9 cellular contexts compared by ENCODE assay signal in genomic region chr2:224308267-224308911, GRCh38.
DNase-seq lines count a peak whose midpoint lies in the region; ATAC-seq and TF ChIP-seq lines count a peak whose summit lies in the region.
"Had no signal": no experiment of that assay in that cellular context is flagged by ENCODE, and none has a peak within 500 bp of the region (broad histone marks: within the 10 kb centered on the region; RNA-seq: fewer than 3 reads in every experiment).

No MANE protein-coding gene starts in this region.

- H3K9me3 ChIP-seq in esophagus muscularis mucosa = no peaks in the 10 kb centered on the region

- peak overlapping the region; percentile 29; the same call in 1 of the 2 replicates for H3K4me2 ChIP-seq in KMS-11

- H2AFZ ChIP-seq in KMS-11 (ENCODE audit: low read depth) = no peak overlapping the region

- intact Hi-C loops in esophagus muscularis mucosa (cut with DNase I) = no loop called here

- no peaks in the 10 kb centered on the region for H3K27me3 ChIP-seq in KMS-11 (ENCODE audit: insufficient read depth, low read depth)
- peaks cover 0 to 5% (median 0%) of the 10 kb centered on the region in 4 donors for H3K27me3 ChIP-seq in esophagus muscularis mucosa

- WGBS in esophagus muscularis mucosa = 51% methylated on average over 2 of the region's 2 CpGs

- H3K36me3 ChIP-seq in KMS-11 (ENCODE audit: insufficient read depth) (no peaks in the 10 kb centered on the region), esophagus muscularis mucosa (no peaks in the 10 kb centered on the region)

- H4K20me1 ChIP-seq in KMS-11 (ENCODE audit: insufficient read depth) = no peaks in the 10 kb centered on the region

- CTCF ChIA-PET in GM10248 (lab: Yijun Ruan, JAX) (interaction anchor here (0.8 to 1.2 kb wide), 2 partner anchors 10 to 694 kb away, joined by 3 to 4 read pairs; no protein-coding TSS in a partner anchor), HEK293T (lab: Yijun Ruan, JAX) (no interaction called here)

- DNase-seq in GM10248 (ENCODE audit: extremely low spot score) (peak; percentile 30), esophagus muscularis mucosa (ENCODE audit: extremely low spot score) (no peak), HuH-7 (ENCODE audit: low spot score) (no peak), HEK293T (ENCODE audit: extremely low spot score) (no peak)
- no peak for DNase-seq in activated effector memory CD4-positive, alpha-beta T cell treated with Interleukin-2 at 50 U/mL for 16 hours
- DNase-seq: NCI-H774 had no signal

- no peaks in the 10 kb centered on the region for H3K79me2 ChIP-seq in KMS-11 (ENCODE audit: insufficient read depth, low read depth)

- H3K4me1 ChIP-seq in KMS-11 (ENCODE audit: low read depth, poor library complexity, severe bottlenecking) (peaks cover 18% of the 10 kb centered on the region), esophagus muscularis mucosa (no peaks in the 10 kb centered on the region)

- ATAC-seq in GM19328 (IDR thresholded peaks at IDR 0.05; ENCODE audit: unreplicated experiment) = peak; percentile 80
- peak; percentile 93 for ATAC-seq in HG02852 (IDR thresholded peaks at IDR 0.05; ENCODE audit: unreplicated experiment)

- H3K9ac ChIP-seq in KMS-11 = no peak overlapping the region

- TF ChIP-seq EP300 in esophagus muscularis mucosa (IDR thresholded peaks at IDR 0.05) = no peak

- TF ChIP-seq POLR2A in esophagus muscularis mucosa (IDR thresholded peaks at IDR 0.05; ENCODE audit: low read depth) = no peak

- POLR2A ChIA-PET in GM10248 (lab: Yijun Ruan, JAX) = no interaction called here
- POLR2A ChIA-PET in HEK293T (lab: Yijun Ruan, JAX) = no interaction called here

- no peak overlapping the region for H3K27ac ChIP-seq in KMS-11
- no peak overlapping the region for H3K27ac ChIP-seq in esophagus muscularis mucosa (replicated peaks in 1 of 4)

- H3K4me3 ChIP-seq in KMS-11 (IDR thresholded peaks at IDR 0.05; ENCODE audit: insufficient read depth, low read depth, low read length) (no peak overlapping the region), esophagus muscularis mucosa (no peak overlapping the region)

- TF ChIP-seq CTCF in GM10248 (IDR thresholded peaks at IDR 0.05; ENCODE audit: control extremely low read depth, extremely low read depth, low read depth, missing control alignments) (no peak), KMS-11 (conservative IDR thresholded peaks at IDR 0.05; ENCODE audit: low read depth, low read length) (no peak), esophagus muscularis mucosa (IDR thresholded peaks at IDR 0.05) (no peak)

TF ChIP-seq in HEK293T, 16 proteins besides CTCF, POLR2A, EP300 and RAD21:
- TF ChIP-seq CTBP1 (IDR thresholded peaks at IDR 0.05; ENCODE audit: borderline replicate concordance) (no peak), ZNF384 (IDR thresholded peaks at IDR 0.05) (no peak), LEF1 (IDR thresholded peaks at IDR 0.05; ENCODE audit: borderline replicate concordance) (no peak), BHLHE40 (IDR thresholded peaks at IDR 0.05; ENCODE audit: borderline replicate concordance) (no peak), FOXA1 (IDR thresholded peaks at IDR 0.05) (no peak), SP1 (IDR thresholded peaks at IDR 0.05) (no peak), ARNT (IDR thresholded peaks at IDR 0.05) (no peak), ELF4 (IDR thresholded peaks at IDR 0.05) (no peak), FOXM1 (IDR thresholded peaks at IDR 0.05; ENCODE audit: borderline replicate concordance) (no peak), L3MBTL2 (conservative IDR thresholded peaks at IDR 0.05) (no peak), TARDBP (IDR thresholded peaks at IDR 0.05) (no peak), SUZ12 (IDR thresholded peaks at IDR 0.05) (no peak), NFRKB (IDR thresholded peaks at IDR 0.05) (no peak)
- TF ChIP-seq, protein P1, sequence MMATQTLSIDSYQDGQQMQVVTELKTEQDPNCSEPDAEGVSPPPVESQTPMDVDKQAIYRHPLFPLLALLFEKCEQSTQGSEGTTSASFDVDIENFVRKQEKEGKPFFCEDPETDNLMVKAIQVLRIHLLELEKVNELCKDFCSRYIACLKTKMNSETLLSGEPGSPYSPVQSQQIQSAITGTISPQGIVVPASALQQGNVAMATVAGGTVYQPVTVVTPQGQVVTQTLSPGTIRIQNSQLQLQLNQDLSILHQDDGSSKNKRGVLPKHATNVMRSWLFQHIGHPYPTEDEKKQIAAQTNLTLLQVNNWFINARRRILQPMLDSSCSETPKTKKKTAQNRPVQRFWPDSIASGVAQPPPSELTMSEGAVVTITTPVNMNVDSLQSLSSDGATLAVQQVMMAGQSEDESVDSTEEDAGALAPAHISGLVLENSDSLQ (IDR thresholded peaks at IDR 0.05) = no peak
